ENCODE assay signal across 26 cellular contexts in the genomic region with DNA sequence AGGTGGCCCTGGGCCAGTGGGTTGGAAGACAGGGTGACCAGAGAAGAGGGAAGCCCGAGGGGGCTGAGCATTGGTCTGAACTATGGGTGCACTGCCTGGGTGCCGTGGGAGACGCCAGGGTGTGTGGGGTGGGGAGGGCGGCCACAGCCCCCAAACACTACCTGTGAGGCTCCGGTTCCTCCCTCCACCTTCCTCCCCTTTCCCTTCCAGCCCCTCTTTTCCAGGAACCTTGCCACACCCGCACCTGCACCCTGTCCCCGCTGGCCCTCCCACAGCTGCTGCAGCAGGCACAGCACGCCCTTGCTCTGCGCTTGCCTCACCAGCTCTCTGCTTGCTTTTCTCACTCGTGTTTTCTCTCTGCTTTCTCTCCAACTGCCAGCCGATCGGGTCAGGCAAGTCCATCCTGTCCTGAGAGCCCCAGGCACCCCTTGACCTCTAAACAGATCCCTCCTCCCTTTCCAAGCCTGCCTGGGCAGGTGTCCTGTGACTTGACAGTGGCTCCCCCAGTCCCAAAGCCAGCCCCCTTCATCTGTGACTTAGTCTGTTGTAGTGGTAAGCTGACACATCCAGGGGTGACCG.
DNase-seq lines count a peak whose midpoint lies in the region; ATAC-seq, FAIRE-seq and TF ChIP-seq lines count a peak whose summit lies in the region.
"Had no signal": no experiment of that assay in that cellular context is flagged by ENCODE, and none has a peak within 500 bp of the region (broad histone marks: within the 10 kb centered on the region; RNA-seq: fewer than 3 reads in every experiment).

No MANE protein-coding gene starts in this region.

- no peak for ATAC-seq in activated T-helper 17 cell treated with anti-CD3 and anti-CD28 coated beads, Interleukin-2, amount 50 U/mL, for 72 hours (replicated peaks)
- ATAC-seq: A549 had no signal

- H3K4me3 ChIP-seq in H1 (ENCODE audit: extremely low read depth in 1 of 4, insufficient read depth in 2 of 4, low read depth in 3 of 4, low read length in 4 of 4) = no peak overlapping the region
- H3K4me3 ChIP-seq in osteoblast (ENCODE audit: insufficient read depth, low read length) = no peak overlapping the region
- H3K4me3 ChIP-seq: A549; BLaER1 treated with 17β-estradiol and CSF1 and Interleukin-3, amounts not matched to agents 10 nM and 100 nM had no signal

- peak overlapping the region; percentile 50 for H3K27ac Mint-ChIP-seq in nephron progenitor cell
- H3K27ac Mint-ChIP-seq in activated T-helper 17 cell treated with anti-CD3 and anti-CD28 coated beads, Interleukin-2, amount 50 U/mL, for 72 hours = no peak overlapping the region
- H3K27ac Mint-ChIP-seq: CD14-positive monocyte; CD4-positive, alpha-beta T cell; CD8-positive, alpha-beta memory T cell had no signal

- TF ChIP-seq RAD21 in H1 (IDR thresholded peaks at IDR 0.05 in 1 of 2, conservative IDR thresholded peaks at IDR 0.05 in 1 of 2; ENCODE audit: low read depth in 2 of 2, low read length in 2 of 2) = no peak

- H3K23me2 ChIP-seq in H1 (ENCODE audit: low read depth, low read length) = no peaks in the 10 kb centered on the region

- H2BK5ac ChIP-seq in H1 (ENCODE audit: low read depth, low read length) = no peak overlapping the region; the same call in 1 of the 2 replicates

- POLR2A ChIA-PET in H1 (lab: Charles Lee; ENCODE audit: partially characterized antibody) = no interaction called here

- H2BK120ac ChIP-seq in H1 (replicated peaks; ENCODE audit: low read depth, low read length) = no peak overlapping the region

- H3K36me3 ChIP-seq in H1 (ENCODE audit: control insufficient read depth in 2 of 4, insufficient read depth in 4 of 4, low read length in 3 of 4) = no peaks in the 10 kb centered on the region
- no peaks in the 10 kb centered on the region for H3K36me3 ChIP-seq in osteoblast (ENCODE audit: insufficient read depth, low read length)
- H3K36me3 ChIP-seq: BE2C; BLaER1 treated with 17β-estradiol and CSF1 and Interleukin-3, amounts not matched to agents 10 nM and 100 nM had no signal

- no peak overlapping the region for H2AFZ ChIP-seq in H1 (ENCODE audit: low read length)
- H2AFZ ChIP-seq in osteoblast (ENCODE audit: low read length) = no peak overlapping the region

- H4K8ac ChIP-seq in H1 (ENCODE audit: extremely low read depth, insufficient read depth, low read length) = no peak overlapping the region

- peak; percentile 24 for DNase-seq in ELF-1 (ENCODE audit: low read depth, low spot score)
- DNase-seq in H1 (ENCODE audit: low read depth in 1 of 2, low spot score in 2 of 2) = no peak
- DNase-seq in nephron progenitor cell = no peak
- peak; percentile 17 for DNase-seq in osteoblast (ENCODE audit: insufficient read length, low spot score, missing footprints)
- no peak for DNase-seq in COLO668 (lab: John Stamatoyannopoulos, UW; ENCODE audit: unreplicated experiment)
- no peak for DNase-seq in NCI-H1436 treated with DMSO at 0.1 percent for 48 hours (lab: John Stamatoyannopoulos, UW)
- DNase-seq: 8988T; ACHN; AML-193; BE2C; Calu3; CD4-positive, alpha-beta T cell; CD8-positive, alpha-beta memory T cell; COR-L47; DMS53; DMS79 treated with DMSO at 0.1 percent for 48 hours; GOT3; H7; HCEC 1CT had no signal

- peaks cover 0 to 10% (median 6%) of the 10 kb centered on the region in 4 experiments; a peak in 5 of 7 replicates for H3K4me1 ChIP-seq in H1 (replicated peaks in 1 of 4; ENCODE audit: control insufficient read depth in 3 of 4, insufficient read depth in 4 of 4, low read length in 3 of 4)
- H3K4me1 ChIP-seq in osteoblast (ENCODE audit: insufficient read depth, low read length) = no peaks in the 10 kb centered on the region
- H3K4me1 ChIP-seq: A549; BE2C; BLaER1 treated with 17β-estradiol and CSF1 and Interleukin-3, amounts not matched to agents 10 nM and 100 nM had no signal

- no peak overlapping the region for H3K4me3 Mint-ChIP-seq in nephron progenitor cell
- no peak overlapping the region for H3K4me3 Mint-ChIP-seq in activated T-helper 17 cell treated with anti-CD3 and anti-CD28 coated beads, Interleukin-2, amount 50 U/mL, for 72 hours
- H3K4me3 Mint-ChIP-seq: CD14-positive monocyte; CD4-positive, alpha-beta T cell had no signal

- no peak overlapping the region for H4K91ac ChIP-seq in H1 (replicated peaks; ENCODE audit: insufficient read length, low read length)

- no peaks in the 10 kb centered on the region for H3K9me3 Mint-ChIP-seq in nephron progenitor cell
- no peaks in the 10 kb centered on the region for H3K9me3 Mint-ChIP-seq in activated T-helper 17 cell treated with anti-CD3 and anti-CD28 coated beads, Interleukin-2, amount 50 U/mL, for 72 hours
- H3K9me3 Mint-ChIP-seq: CD14-positive monocyte; CD4-positive, alpha-beta T cell had no signal

- H3K56ac ChIP-seq in H1 (replicated peaks; ENCODE audit: insufficient read length, low read depth, low read length) = no peak overlapping the region

- CTCF ChIA-PET in H1 (lab: Charles Lee; ENCODE audit: partially characterized antibody) = interaction anchor here (0.8 to 13.0 kb wide), 3 partner anchors 9 to 111 kb away, joined by 4 to 95 read pairs (median 25); no protein-coding TSS in a partner anchor

- no peak for TF ChIP-seq CTCF in H1 (IDR thresholded peaks at IDR 0.05; ENCODE audit: control extremely low read depth in 1 of 3, insufficient read depth in 1 of 3, low read depth in 1 of 3, low read length in 3 of 3)
- TF ChIP-seq CTCF in nephron progenitor cell (IDR thresholded peaks at IDR 0.05) = no peak
- no peak for TF ChIP-seq CTCF in osteoblast (IDR thresholded peaks at IDR 0.05; ENCODE audit: extremely low read depth, low read depth, low read length)

- no peak overlapping the region for H2BK20ac ChIP-seq in H1 (ENCODE audit: low read length)

- FAIRE-seq in H1 (lab: Jason Lieb, UNC) = no peak
- FAIRE-seq: A549, G401.6, GM12892, GM19239 had no signal

- peaks cover 10% of the 10 kb centered on the region for H3K27me3 Mint-ChIP-seq in nephron progenitor cell (ENCODE audit: low read depth, poor library complexity)
- peaks cover 8% of the 10 kb centered on the region for H3K27me3 Mint-ChIP-seq in activated T-helper 17 cell treated with anti-CD3 and anti-CD28 coated beads, Interleukin-2, amount 50 U/mL, for 72 hours

- H3K9me3 ChIP-seq in H1 (ENCODE audit: insufficient read depth in 2 of 2, low read depth in 1 of 2, low read length in 1 of 2) = peaks cover 0 to 5% of the 10 kb centered on the region in 2 experiments; a peak in 1 of 4 replicates
- H3K9me3 ChIP-seq in osteoblast (ENCODE audit: low read depth, low read length) = no peaks in the 10 kb centered on the region
- H3K9me3 ChIP-seq: A549; BE2C; BLaER1 treated with 17β-estradiol and CSF1 and Interleukin-3, amounts not matched to agents 10 nM and 100 nM had no signal

- peak overlapping the region; percentile 15; the same call in 1 of the 2 replicates for H3K18ac ChIP-seq in H1 (ENCODE audit: extremely low read depth, low read length)

- H2BK12ac ChIP-seq in H1 (ENCODE audit: low read depth, low read length) = 0 out of 2 replicates have a peak overlapping the region, but pooled peaks have one; percentile 17

- no peak overlapping the region for H3K4ac ChIP-seq in H1 (replicated peaks; ENCODE audit: insufficient read length, low read depth, low read length)

- H3K36me3 Mint-ChIP-seq in nephron progenitor cell (ENCODE audit: low read depth) = no peaks in the 10 kb centered on the region
- no peaks in the 10 kb centered on the region for H3K36me3 Mint-ChIP-seq in activated T-helper 17 cell treated with anti-CD3 and anti-CD28 coated beads, Interleukin-2, amount 50 U/mL, for 72 hours (ENCODE audit: low read depth)
- H3K36me3 Mint-ChIP-seq: CD14-positive monocyte; CD8-positive, alpha-beta memory T cell had no signal

- no peak overlapping the region for H2BK15ac ChIP-seq in H1 (ENCODE audit: low read length)

- no peak for TF ChIP-seq EP300 in H1 (IDR thresholded peaks at IDR 0.05; ENCODE audit: borderline replicate concordance in 1 of 2, low read depth in 2 of 2, low read length in 2 of 2)

- no peaks in the 10 kb centered on the region for H3K79me1 ChIP-seq in H1 (ENCODE audit: low read depth, low read length)

- H3K27me3 ChIP-seq in H1 (replicated peaks in 1 of 4; ENCODE audit: control insufficient read depth in 3 of 4, extremely low read depth in 1 of 4, insufficient read depth in 3 of 4, low read length in 3 of 4) = peaks cover 0 to 3% (median 0%) of the 10 kb centered on the region in 4 experiments; a peak in 1 of 7 replicates
- no peaks in the 10 kb centered on the region for H3K27me3 ChIP-seq in osteoblast (ENCODE audit: insufficient read depth, low read length)
- H3K27me3 ChIP-seq: BLaER1 treated with 17β-estradiol and CSF1 and Interleukin-3, amounts not matched to agents 10 nM and 100 nM had no signal

- H4K20me1 ChIP-seq in H1 (replicated peaks in 1 of 2; ENCODE audit: control insufficient read depth in 1 of 2, insufficient read depth in 2 of 2, low read length in 2 of 2) (no peaks in the 10 kb centered on the region), osteoblast (ENCODE audit: insufficient read depth, low read length) (no peaks in the 10 kb centered on the region)
- H4K20me1 ChIP-seq: BLaER1 treated with 17β-estradiol and CSF1 and Interleukin-3, amounts not matched to agents 10 nM and 100 nM had no signal

- no peak overlapping the region for H3K14ac ChIP-seq in H1 (ENCODE audit: insufficient read length)

- no peak overlapping the region for H3K9ac ChIP-seq in H1 (replicated peaks in 1 of 4; ENCODE audit: extremely low read depth in 1 of 4, low read depth in 3 of 4, low read length in 3 of 4)
- H3K9ac ChIP-seq: BLaER1 treated with 17β-estradiol and CSF1 and Interleukin-3, amounts not matched to agents 10 nM and 100 nM had no signal

- H3K79me2 ChIP-seq in H1 (ENCODE audit: control insufficient read depth in 1 of 2, insufficient read depth in 2 of 2, low read length in 2 of 2) (no peaks in the 10 kb centered on the region), osteoblast (ENCODE audit: insufficient read depth, low read length) (no peaks in the 10 kb centered on the region)

- peaks cover 8% of the 10 kb centered on the region for H3K4me1 Mint-ChIP-seq in nephron progenitor cell
- H3K4me1 Mint-ChIP-seq in activated T-helper 17 cell treated with anti-CD3 and anti-CD28 coated beads, Interleukin-2, amount 50 U/mL, for 72 hours = no peaks in the 10 kb centered on the region

- TF ChIP-seq POLR2A in H1 (IDR thresholded peaks at IDR 0.05; ENCODE audit: control extremely low read depth in 1 of 2, low read depth in 2 of 2, low read length in 2 of 2) = no peak

- H3K27ac ChIP-seq in H1 (ENCODE audit: low read depth, low read length) (no peak overlapping the region), osteoblast (ENCODE audit: low read depth, low read length) (no peak overlapping the region)
- H3K27ac ChIP-seq: A549; BLaER1 treated with 17β-estradiol and CSF1 and Interleukin-3, amounts not matched to agents 10 nM and 100 nM had no signal

- WGBS in H1 (ENCODE audit: extremely low coverage in 1 of 2, insufficient coverage in 1 of 2, insufficient read length in 1 of 2, insufficient replicate concordance in 2 of 2, low coverage in 1 of 2, low lambda C conversion rate in 2 of 2, missing lambda C conversion rate in 1 of 2), 2 experiments = 87% methylated on average over 13 of the region's 13 CpGs; no CpG with 5 or more reads in 1 of the 2 experiments

- no peak overlapping the region for H4K5ac ChIP-seq in H1 (ENCODE audit: insufficient read length, low read depth, low read length)

- no peak overlapping the region for H3K23ac ChIP-seq in H1 (ENCODE audit: insufficient read length)

- no peak overlapping the region for H2AK5ac ChIP-seq in H1 (ENCODE audit: low read depth, low read length)

- H3K4me2 ChIP-seq in H1 (ENCODE audit: insufficient read depth in 1 of 2, low read depth in 2 of 2, low read length in 2 of 2) (no peak overlapping the region), osteoblast (ENCODE audit: insufficient read depth, low read length) (no peak overlapping the region)
- H3K4me2 ChIP-seq: A549; BLaER1 treated with 17β-estradiol and CSF1 and Interleukin-3, amounts not matched to agents 10 nM and 100 nM had no signal

Comparison
In these comparisons a context has a peak if more than half of its experiments do, and no peak if none do; other contexts are left out.
1. DNase-seq: peak in ELF-1 (single experiment) and osteoblast (single experiment); none in H1 (0 of 2), nephron progenitor cell (single experiment), COLO668 (single experiment) and NCI-H1436 treated with DMSO at 0.1 percent for 48 hours (single experiment).